ENCODE assay signal across 8 cellular contexts in the genomic region with DNA sequence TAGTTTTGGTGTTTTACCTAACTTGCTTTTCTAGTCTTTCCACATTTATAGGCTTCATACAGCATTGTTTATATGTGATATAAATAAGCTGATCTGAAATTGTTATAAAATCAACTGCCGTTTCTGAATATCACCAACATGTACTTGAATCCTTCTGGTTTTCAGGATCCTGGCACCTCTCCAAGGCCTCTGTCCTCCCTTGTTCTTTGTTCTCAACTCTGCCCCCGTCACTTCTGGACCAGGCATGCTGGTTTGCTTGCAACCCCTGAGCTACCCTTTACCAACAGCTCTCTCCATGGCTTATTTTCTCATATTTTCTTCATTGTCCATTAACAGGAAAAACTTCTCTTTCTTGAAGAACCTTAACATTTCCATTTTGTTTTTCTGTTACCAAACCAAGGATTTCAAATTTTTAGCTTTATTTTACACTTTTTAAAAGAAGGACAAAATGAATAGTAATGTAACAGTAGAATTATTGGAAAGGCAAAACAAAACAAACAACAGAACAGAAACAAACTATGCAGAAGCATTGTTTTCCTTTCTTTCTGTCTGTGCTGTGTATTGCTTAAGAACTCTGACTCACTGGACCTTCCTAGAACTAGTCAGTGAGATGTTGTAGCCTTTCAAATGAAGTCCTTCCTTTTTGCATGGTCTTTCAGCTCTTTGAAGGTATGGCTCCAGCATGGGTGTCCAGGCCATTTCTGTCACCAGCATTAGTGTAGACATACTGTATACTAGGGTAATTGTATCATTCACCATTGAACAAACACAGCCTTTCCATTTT. TPM values are rescaled to one million over a fixed set of nuclear protein-coding genes. Genes with fewer than 3 reads are reported as not detected.
A peak's percentile ranks its signal among the peaks of the same experiment; 100 is the strongest.
DNase-seq lines count a peak whose midpoint lies in the region; ATAC-seq and TF ChIP-seq lines count a peak whose summit lies in the region.

No MANE protein-coding gene starts in this region.

- no peak overlapping the region for H2AFZ ChIP-seq in Karpas-422 (ENCODE audit: low read length)

- DNase-seq in BE2C (peak; percentile 70), Karpas-422 (no peak), amniotic stem cell (lab: John Stamatoyannopoulos, UW) (peak; percentile 18), mesothelial cell of epicardium (ENCODE audit: low spot score in 2 of 2, unreplicated experiment in 2 of 2) (no peak), activated gamma-delta T cell (lab: John Stamatoyannopoulos, UW) (no peak)
- no peak for DNase-seq in activated T-cell treated with anti-CD3 and anti-CD28 coated beads, Interleukin-2, amount 50 U/mL, for 1 hour

- H3K27me3 ChIP-seq in BE2C = no peaks in the 10 kb centered on the region
- no peaks in the 10 kb centered on the region for H3K27me3 ChIP-seq in Karpas-422 (ENCODE audit: low read length)

- no peak overlapping the region for H3K4me3 Mint-ChIP-seq in mesothelial cell of epicardium

- H3K4me1 Mint-ChIP-seq in mesothelial cell of epicardium = peaks cover 12% of the 10 kb centered on the region

- H3K4me1 ChIP-seq in BE2C (peaks cover 3% of the 10 kb centered on the region; the same call in 1 of the 2 replicates), Karpas-422 (ENCODE audit: low read length) (peaks cover 37% of the 10 kb centered on the region)

- no peaks in the 10 kb centered on the region for H3K36me3 Mint-ChIP-seq in mesothelial cell of epicardium

- H3K27ac Mint-ChIP-seq in mesothelial cell of epicardium = peak overlapping the region; percentile 55

- no peak overlapping the region for H3K4me2 ChIP-seq in Karpas-422 (ENCODE audit: low read depth, low read length, poor library complexity, severe bottlenecking)

- no peaks in the 10 kb centered on the region for H3K9me2 ChIP-seq in Karpas-422 (replicated peaks; ENCODE audit: insufficient read depth, low read length)

- H3K4me3 ChIP-seq in BE2C (ENCODE audit: low read depth, low read length) = no peak overlapping the region
- H3K4me3 ChIP-seq in Karpas-422 (ENCODE audit: low read length) = no peak overlapping the region

- no peaks in the 10 kb centered on the region for H3K9me3 Mint-ChIP-seq in mesothelial cell of epicardium

- no peaks in the 10 kb centered on the region for H3K27me3 Mint-ChIP-seq in mesothelial cell of epicardium (ENCODE audit: low read depth)

- no peak overlapping the region for H3K9ac ChIP-seq in Karpas-422 (ENCODE audit: low read length)

- no peaks in the 10 kb centered on the region for H4K20me1 ChIP-seq in Karpas-422 (ENCODE audit: insufficient read depth, low read depth, low read length)

- H3K36me3 ChIP-seq in BE2C (no peaks in the 10 kb centered on the region), Karpas-422 (ENCODE audit: insufficient read depth, low read length) (0 out of 2 replicates have a peak, but pooled peaks cover 10% of the 10 kb centered on the region)

- peaks cover 60% of the 10 kb centered on the region for H3K79me2 ChIP-seq in Karpas-422 (ENCODE audit: low read length)

- ATAC-seq in HG03196 (IDR thresholded peaks at IDR 0.05; ENCODE audit: unreplicated experiment) (no peak), HG02870 (IDR thresholded peaks at IDR 0.05; ENCODE audit: unreplicated experiment) (no peak)

- TF ChIP-seq CTCF in BE2C (IDR thresholded peaks at IDR 0.05; ENCODE audit: low read depth, low read length) (no peak), mesothelial cell of epicardium (IDR thresholded peaks at IDR 0.05; ENCODE audit: unreplicated experiment) (no peak)

- H3K9me3 ChIP-seq in BE2C (no peaks in the 10 kb centered on the region), Karpas-422 (ENCODE audit: low read length) (no peaks in the 10 kb centered on the region)

- H3K27ac ChIP-seq in Karpas-422 (ENCODE audit: low read length) = peak overlapping the region; percentile 38; the same call in 1 of the 2 replicates

RNA-seq across cellular contexts. Expression of a gene that starts 44.8 kb away (rescaled TPM):
- 0.57 TPM for polyA plus RNA-seq in BE2C (2012; ENCODE audit: insufficient read depth, insufficient read length, low read depth)
- total RNA-seq in Karpas-422 (2014; rRNA removed; shearing (Covaris generic); ENCODE audit: low replicate concordance) = 37.5 and 52.6 TPM in 2 replicates
- 0.63 to 0.87 TPM (median 0.82 TPM) in 3 replicates for total RNA-seq in mesothelial cell of epicardium

Comparison
In these comparisons a context has a peak if more than half of its experiments do, and no peak if none do; other contexts are left out.
1. DNase-seq: peak in BE2C (single experiment) and amniotic stem cell (single experiment); none in Karpas-422 (single experiment), mesothelial cell of epicardium (0 of 2), activated gamma-delta T cell (single experiment) and activated T-cell treated with anti-CD3 and anti-CD28 coated beads, Interleukin-2, amount 50 U/mL, for 1 hour (single experiment).
2. RNA of a gene that starts 44.8 kb away (total RNA-seq): 37.5 to 52.6 TPM in Karpas-422; 0.63 to 0.87 TPM in mesothelial cell of epicardium; every median in the first group is over 10 times any median in the second.